9 cellular contexts compared by ENCODE assay signal in genomic region chr18:45879681-45880655, GRCh38. TPM values are rescaled to one million over a fixed set of nuclear protein-coding genes. Genes with fewer than 3 reads are reported as not detected.
DNase-seq lines count a peak whose midpoint lies in the region; ATAC-seq, FAIRE-seq and TF ChIP-seq lines count a peak whose summit lies in the region.
"Had no signal": no experiment of that assay in that cellular context is flagged by ENCODE, and none has a peak within 500 bp of the region (broad histone marks: within the 10 kb centered on the region; RNA-seq: fewer than 3 reads in every experiment).

No MANE protein-coding gene starts in this region.

- H3K4me3 ChIP-seq in osteoblast (ENCODE audit: insufficient read depth, low read length) (no peak overlapping the region), tibial artery (no peak overlapping the region)

- H3K27me3 Mint-ChIP-seq in Calu3 (ENCODE audit: unreplicated experiment) = no peaks in the 10 kb centered on the region
- H3K27me3 Mint-ChIP-seq in activated T-helper 2 cell treated with anti-CD3 and anti-CD28 coated beads, Interferon-gamma antibody, Interleukin-2, Interleukin-4, amounts not matched to agents 10 μg/mL and 5 μg/mL and 100 μg/mL, durations not matched to agents 14 hours and 24 hours and 36 hours (ENCODE audit: low read depth) = no peaks in the 10 kb centered on the region
- H3K27me3 Mint-ChIP-seq: dendritic cell treated with granulocyte-macrophage colony-stimulating factor and Interleukin-4, amounts not matched to agents 40 ng/mL and 50 ng/mL, for 4 days had no signal

- peaks cover 5% of the 10 kb centered on the region for H4K20me1 ChIP-seq in osteoblast (ENCODE audit: insufficient read depth, low read length)

- no peak overlapping the region for H3K27ac Mint-ChIP-seq in Calu3 (ENCODE audit: unreplicated experiment)
- H3K27ac Mint-ChIP-seq in activated T-helper 2 cell treated with anti-CD3 and anti-CD28 coated beads, Interferon-gamma antibody, Interleukin-2, Interleukin-4, amounts not matched to agents 10 μg/mL and 5 μg/mL and 100 μg/mL, durations not matched to agents 14 hours and 24 hours and 36 hours = no peak overlapping the region
- H3K27ac Mint-ChIP-seq: dendritic cell treated with granulocyte-macrophage colony-stimulating factor and Interleukin-4, amounts not matched to agents 40 ng/mL and 50 ng/mL, for 4 days had no signal

- no peak overlapping the region for H3K4me3 Mint-ChIP-seq in Calu3 (ENCODE audit: low read depth, unreplicated experiment)
- no peak overlapping the region for H3K4me3 Mint-ChIP-seq in activated T-helper 2 cell treated with anti-CD3 and anti-CD28 coated beads, Interferon-gamma antibody, Interleukin-2, Interleukin-4, amounts not matched to agents 10 μg/mL and 5 μg/mL and 100 μg/mL, durations not matched to agents 14 hours and 24 hours and 36 hours (ENCODE audit: low read depth)
- H3K4me3 Mint-ChIP-seq: dendritic cell treated with granulocyte-macrophage colony-stimulating factor and Interleukin-4, amounts not matched to agents 40 ng/mL and 50 ng/mL, for 4 days had no signal

- TF ChIP-seq CTCF in Calu3 (IDR thresholded peaks at IDR 0.05; ENCODE audit: unreplicated experiment) (peak; percentile 98), foreskin keratinocyte (conservative IDR thresholded peaks at IDR 0.05) (peak; percentile 96), osteoblast (IDR thresholded peaks at IDR 0.05; ENCODE audit: extremely low read depth, low read depth, low read length) (peak; percentile 98), tibial artery (IDR thresholded peaks at IDR 0.05) (peak; percentile 95 to 100)

- CTCF ChIA-PET in Calu3 (lab: Charles Lee) = interaction anchor here (0.5 to 2.0 kb wide), 10 partner anchors 40 to 217 kb away, joined by 4 to 10 read pairs (median 6); no protein-coding TSS in a partner anchor

- H2AFZ ChIP-seq in osteoblast (ENCODE audit: low read length) = no peak overlapping the region

- intact Hi-C loops in Calu3 (cut with micrococcal nuclease; ENCODE audit: unreplicated experiment) (loop anchor here (1.0 kb wide), 2 partner anchors 189 to 215 kb away; no protein-coding TSS in a partner anchor), tibial artery (cut with DNase I; ENCODE audit: low total_unique reads) (loop anchor here (5.0 kb wide), 1 partner anchor 188 kb away; no protein-coding TSS in a partner anchor)
- intact Hi-C loops in activated T-helper 2 cell treated with anti-CD3 and anti-CD28 coated beads, Interferon-gamma antibody, Interleukin-2, Interleukin-4, amounts not matched to agents 10 μg/mL and 5 μg/mL and 100 μg/mL, durations not matched to agents 14 hours and 24 hours and 36 hours (cut with micrococcal nuclease) = loop anchor here (1.0 to 10.0 kb wide), 5 partner anchors 43 to 1035 kb away; partner anchors contain the start of genes KATNAL2 and PIAS2

- peaks cover 11% of the 10 kb centered on the region for H3K4me1 Mint-ChIP-seq in Calu3 (ENCODE audit: low read depth, unreplicated experiment)
- H3K4me1 Mint-ChIP-seq in activated T-helper 2 cell treated with anti-CD3 and anti-CD28 coated beads, Interferon-gamma antibody, Interleukin-2, Interleukin-4, amounts not matched to agents 10 μg/mL and 5 μg/mL and 100 μg/mL, durations not matched to agents 14 hours and 24 hours and 36 hours (ENCODE audit: low read depth) = peaks cover 12% of the 10 kb centered on the region

- H3K4me2 ChIP-seq in osteoblast (ENCODE audit: insufficient read depth, low read length) = no peak overlapping the region

- no TSS peak for BruUV-seq in Calu3 (replicated peaks; lab: Mats Ljungman, UMichigan)

- H3K36me3 ChIP-seq in osteoblast (ENCODE audit: insufficient read depth, low read length) = peaks cover 90% of the 10 kb centered on the region
- peaks cover 28 to 78% (median 30%) of the 10 kb centered on the region in 3 donors for H3K36me3 ChIP-seq in tibial artery

- H3K27ac ChIP-seq in foreskin keratinocyte = no peak overlapping the region
- peak overlapping the region; percentile 44 for H3K27ac ChIP-seq in osteoblast (ENCODE audit: low read depth, low read length)
- no peak overlapping the region for H3K27ac ChIP-seq in tibial artery

- ATAC-seq in GM21360 (IDR thresholded peaks at IDR 0.05; ENCODE audit: unreplicated experiment) = peak; percentile 73
- peak; percentile 97 for ATAC-seq in foreskin keratinocyte

- H3K4me1 ChIP-seq in foreskin keratinocyte = no peaks in the 10 kb centered on the region
- H3K4me1 ChIP-seq in osteoblast (ENCODE audit: insufficient read depth, low read length) = peaks cover 6% of the 10 kb centered on the region
- no peaks in the 10 kb centered on the region for H3K4me1 ChIP-seq in tibial artery

- H3K9me3 ChIP-seq in osteoblast (ENCODE audit: low read depth, low read length) (no peaks in the 10 kb centered on the region), tibial artery (no peaks in the 10 kb centered on the region)

- peaks cover 17% of the 10 kb centered on the region for H3K36me3 Mint-ChIP-seq in Calu3 (ENCODE audit: insufficient read depth, unreplicated experiment)
- peaks cover 62% of the 10 kb centered on the region for H3K36me3 Mint-ChIP-seq in activated T-helper 2 cell treated with anti-CD3 and anti-CD28 coated beads, Interferon-gamma antibody, Interleukin-2, Interleukin-4, amounts not matched to agents 10 μg/mL and 5 μg/mL and 100 μg/mL, durations not matched to agents 14 hours and 24 hours and 36 hours (ENCODE audit: low read depth)

- no peaks in the 10 kb centered on the region for H3K9me3 Mint-ChIP-seq in Calu3 (ENCODE audit: low read depth, unreplicated experiment)
- H3K9me3 Mint-ChIP-seq in activated T-helper 2 cell treated with anti-CD3 and anti-CD28 coated beads, Interferon-gamma antibody, Interleukin-2, Interleukin-4, amounts not matched to agents 10 μg/mL and 5 μg/mL and 100 μg/mL, durations not matched to agents 14 hours and 24 hours and 36 hours = peaks cover 9% of the 10 kb centered on the region
- H3K9me3 Mint-ChIP-seq: dendritic cell treated with granulocyte-macrophage colony-stimulating factor and Interleukin-4, amounts not matched to agents 40 ng/mL and 50 ng/mL, for 4 days had no signal

- peaks cover 43% of the 10 kb centered on the region for H3K79me2 ChIP-seq in osteoblast (ENCODE audit: insufficient read depth, low read length)

- DNase-seq in Calu3 = peak; percentile 78
- DNase-seq in HTR-8/SVneo (ENCODE audit: insufficient read length, low spot score) = peak; percentile 49
- peak; percentile 13 for DNase-seq in RKO (ENCODE audit: low spot score)
- peak; percentile 52 for DNase-seq in activated T-helper 2 cell treated with anti-CD3 and anti-CD28 coated beads, Interferon-gamma antibody, Interleukin-2, Interleukin-4, amounts not matched to agents 10 μg/mL and 5 μg/mL and 100 μg/mL, durations not matched to agents 14 hours and 24 hours and 36 hours (ENCODE audit: low spot score)
- peak in 1 of 2 donors; percentile 35 for DNase-seq in foreskin keratinocyte
- DNase-seq in osteoblast (ENCODE audit: insufficient read length, low spot score, missing footprints) = peak; percentile 80
- DNase-seq in tibial artery = peak; percentile 51 to 77

- H3K27me3 ChIP-seq in foreskin keratinocyte = no peaks in the 10 kb centered on the region
- no peaks in the 10 kb centered on the region for H3K27me3 ChIP-seq in osteoblast (ENCODE audit: insufficient read depth, low read length)
- H3K27me3 ChIP-seq in tibial artery = no peaks in the 10 kb centered on the region

- FAIRE-seq in HTR-8/SVneo (lab: Jason Lieb, UNC) = no peak

RNA-seq across cellular contexts. Expression of gene SIGLEC15, which starts 54.5 kb away (rescaled TPM):
- total RNA-seq in Calu3 (2022) (0.28 and 0.83 TPM in 2 replicates), foreskin keratinocyte (0.18 and 0.20 TPM in 2 replicates), osteoblast (8.0 and 12.1 TPM in 2 replicates)
- total RNA-seq in activated T-helper 2 cell treated with anti-CD3 and anti-CD28 coated beads, Interferon-gamma antibody, Interleukin-2, Interleukin-4, amounts not matched to agents 10 μg/mL and 5 μg/mL and 100 μg/mL, durations not matched to agents 14 hours and 24 hours and 36 hours = not detected in 2 replicates
- 0.10 and 0.22 TPM in 2 replicates for polyA plus RNA-seq in foreskin keratinocyte
